12 cellular contexts compared by ENCODE assay signal in the genomic region with DNA sequence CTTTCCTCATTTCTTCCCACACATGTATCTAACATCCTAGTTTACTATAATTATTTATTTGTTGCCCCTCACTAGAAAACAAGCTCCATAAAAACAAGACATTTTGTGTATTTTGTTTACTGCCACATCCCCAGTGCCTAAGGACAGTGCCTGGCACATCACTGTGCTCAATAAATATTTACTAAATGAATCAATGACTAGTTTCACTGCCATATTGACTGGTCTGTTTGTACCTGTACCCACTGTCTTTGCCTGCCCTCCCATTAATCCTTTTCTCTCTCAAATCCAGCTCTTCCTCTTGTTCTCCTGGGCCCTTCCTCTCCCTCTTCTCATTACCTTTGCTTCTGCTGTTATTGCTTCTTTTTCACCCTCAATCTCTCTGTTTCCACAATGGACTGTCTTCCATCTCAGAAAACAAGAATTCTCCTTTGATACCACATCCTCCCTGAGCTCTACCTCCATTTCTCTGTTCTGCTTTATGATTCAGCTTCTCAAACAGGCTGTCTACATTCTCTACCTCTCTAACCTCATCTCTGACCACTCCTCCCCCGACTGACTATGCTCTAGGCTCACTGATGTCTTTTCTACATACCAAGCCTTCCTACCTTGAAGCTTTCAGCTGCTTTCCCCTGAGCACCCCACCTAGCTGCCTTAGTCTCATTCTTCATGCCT. TPM values are rescaled to one million over a fixed set of nuclear protein-coding genes. Genes with fewer than 3 reads are reported as not detected.
DNase-seq lines count a peak whose midpoint lies in the region; ATAC-seq and TF ChIP-seq lines count a peak whose summit lies in the region.
"Had no signal": no experiment of that assay in that cellular context is flagged by ENCODE, and none has a peak within 500 bp of the region (broad histone marks: within the 10 kb centered on the region; RNA-seq: fewer than 3 reads in every experiment).

No MANE protein-coding gene starts in this region.

- H3K4me3 Mint-ChIP-seq in activated CD4-positive, alpha-beta T cell treated with anti-CD3 and anti-CD28 coated beads for 36 hours, result no peak overlapping the region
- H3K4me3 Mint-ChIP-seq in activated CD4-positive, alpha-beta T cell treated with anti-CD3 and anti-CD28 coated beads, Interleukin-2, amount 10 ng/mL, durations not matched to agents 7 days and 5 days, result no peak overlapping the region
- H3K4me3 Mint-ChIP-seq: type B pancreatic cell had no signal

- no peak for TF ChIP-seq POLR2A in right lobe of liver (IDR thresholded peaks at IDR 0.05)

- peak; percentile 27 for DNase-seq in activated CD4-positive, alpha-beta T cell treated with anti-CD3 and anti-CD28 coated beads for 36 hours
- DNase-seq in activated CD4-positive, alpha-beta T cell treated with anti-CD3 and anti-CD28 coated beads, Interleukin-2, amount 10 ng/mL, durations not matched to agents 7 days and 5 days, result no peak
- no peak for DNase-seq in right lobe of liver
- no peak for DNase-seq in right atrium auricular region (ENCODE audit: low spot score)
- DNase-seq: COR-L47, MV-4-11, Peyer's patch had no signal

- H3K4me1 Mint-ChIP-seq in activated CD4-positive, alpha-beta T cell treated with anti-CD3 and anti-CD28 coated beads for 36 hours, result no peaks in the 10 kb centered on the region
- no peaks in the 10 kb centered on the region for H3K4me1 Mint-ChIP-seq in activated CD4-positive, alpha-beta T cell treated with anti-CD3 and anti-CD28 coated beads, Interleukin-2, amount 10 ng/mL, durations not matched to agents 7 days and 5 days

- peak; percentile 85 for ATAC-seq in activated CD4-positive, alpha-beta T cell treated with anti-CD3 and anti-CD28 coated beads for 36 hours
- ATAC-seq in GM21723 (IDR thresholded peaks at IDR 0.05; ENCODE audit: unreplicated experiment) (peak; percentile 87), HG03280 (IDR thresholded peaks at IDR 0.05; ENCODE audit: unreplicated experiment) (peak; percentile 68), right lobe of liver (peak; percentile 57 to 85 (median 61)), GM19467 (IDR thresholded peaks at IDR 0.05; ENCODE audit: unreplicated experiment) (no peak), HG03095 (IDR thresholded peaks at IDR 0.05; ENCODE audit: unreplicated experiment) (no peak)

- H3K27ac ChIP-seq in right lobe of liver (no peak overlapping the region), right atrium auricular region (no peak overlapping the region)
- H3K27ac ChIP-seq: Peyer's patch had no signal

- no peaks in the 10 kb centered on the region for H3K27me3 Mint-ChIP-seq in activated CD4-positive, alpha-beta T cell treated with anti-CD3 and anti-CD28 coated beads for 36 hours
- H3K27me3 Mint-ChIP-seq in activated CD4-positive, alpha-beta T cell treated with anti-CD3 and anti-CD28 coated beads, Interleukin-2, amount 10 ng/mL, durations not matched to agents 7 days and 5 days, result peaks cover under 1% of the 10 kb centered on the region
- H3K27me3 Mint-ChIP-seq: type B pancreatic cell had no signal

- no peaks in the 10 kb centered on the region for H3K36me3 ChIP-seq in right lobe of liver
- no peaks in the 10 kb centered on the region for H3K36me3 ChIP-seq in right atrium auricular region
- H3K36me3 ChIP-seq: Peyer's patch had no signal

- CTCF ChIA-PET in activated CD4-positive, alpha-beta T cell treated with anti-CD3 and anti-CD28 coated beads for 36 hours (lab: Charles Lee), result interaction anchor here (0.7 to 1.2 kb wide), 6 partner anchors 8 to 266 kb away, joined by 3 to 5 read pairs (median 3); no protein-coding TSS in a partner anchor
- CTCF ChIA-PET in activated CD4-positive, alpha-beta T cell treated with anti-CD3 and anti-CD28 coated beads, Interleukin-2, amount 10 ng/mL, durations not matched to agents 7 days and 5 days (lab: Charles Lee), result interaction anchor here (0.7 to 2.5 kb wide), 5 partner anchors 9 to 269 kb away, joined by 3 to 14 read pairs (median 4); a partner anchor contains a TSS

- H3K27me3 ChIP-seq in right lobe of liver, result no peaks in the 10 kb centered on the region
- no peaks in the 10 kb centered on the region for H3K27me3 ChIP-seq in right atrium auricular region
- H3K27me3 ChIP-seq: Peyer's patch had no signal

- H3K4me3 ChIP-seq in right lobe of liver (no peak overlapping the region), right atrium auricular region (no peak overlapping the region)
- H3K4me3 ChIP-seq: Peyer's patch had no signal

- POLR2A ChIA-PET in activated CD4-positive, alpha-beta T cell treated with anti-CD3 and anti-CD28 coated beads for 36 hours (lab: Charles Lee), result interaction anchor here (0.6 kb wide), 1 partner anchor 51 kb away, joined by 3 read pairs; no protein-coding TSS in a partner anchor
- POLR2A ChIA-PET in activated CD4-positive, alpha-beta T cell treated with anti-CD3 and anti-CD28 coated beads, Interleukin-2, amount 10 ng/mL, durations not matched to agents 7 days and 5 days (lab: Charles Lee), result interaction anchor here (0.5 kb wide), 2 partner anchors 9 to 225 kb away, joined by 4 to 5 read pairs; no protein-coding TSS in a partner anchor

- H3K27ac Mint-ChIP-seq in activated CD4-positive, alpha-beta T cell treated with anti-CD3 and anti-CD28 coated beads for 36 hours, result no peak overlapping the region
- no peak overlapping the region for H3K27ac Mint-ChIP-seq in activated CD4-positive, alpha-beta T cell treated with anti-CD3 and anti-CD28 coated beads, Interleukin-2, amount 10 ng/mL, durations not matched to agents 7 days and 5 days
- H3K27ac Mint-ChIP-seq: type B pancreatic cell had no signal

- no peaks in the 10 kb centered on the region for H3K9me3 Mint-ChIP-seq in activated CD4-positive, alpha-beta T cell treated with anti-CD3 and anti-CD28 coated beads for 36 hours (ENCODE audit: low read depth)
- H3K9me3 Mint-ChIP-seq in activated CD4-positive, alpha-beta T cell treated with anti-CD3 and anti-CD28 coated beads, Interleukin-2, amount 10 ng/mL, durations not matched to agents 7 days and 5 days, result no peaks in the 10 kb centered on the region
- H3K9me3 Mint-ChIP-seq: type B pancreatic cell had no signal

- H3K36me3 Mint-ChIP-seq in activated CD4-positive, alpha-beta T cell treated with anti-CD3 and anti-CD28 coated beads for 36 hours (ENCODE audit: low read depth), result no peaks in the 10 kb centered on the region
- H3K36me3 Mint-ChIP-seq in activated CD4-positive, alpha-beta T cell treated with anti-CD3 and anti-CD28 coated beads, Interleukin-2, amount 10 ng/mL, durations not matched to agents 7 days and 5 days (ENCODE audit: low read depth), result no peaks in the 10 kb centered on the region
- H3K36me3 Mint-ChIP-seq: type B pancreatic cell had no signal

- H3K4me1 ChIP-seq in right lobe of liver (peaks cover 0 to 6% (median 0%) of the 10 kb centered on the region in 4 donors), right atrium auricular region (no peaks in the 10 kb centered on the region)
- H3K4me1 ChIP-seq: Peyer's patch had no signal

- TF ChIP-seq CTCF in right lobe of liver (IDR thresholded peaks at IDR 0.05) (no peak), right atrium auricular region (IDR thresholded peaks at IDR 0.05) (no peak)

- H3K9me3 ChIP-seq in right lobe of liver, result no peaks in the 10 kb centered on the region
- no peaks in the 10 kb centered on the region for H3K9me3 ChIP-seq in right atrium auricular region
- H3K9me3 ChIP-seq: Peyer's patch had no signal

- intact Hi-C loops in activated CD4-positive, alpha-beta T cell treated with anti-CD3 and anti-CD28 coated beads for 36 hours (cut with DNase I, micrococcal nuclease), result no loop called here
- intact Hi-C loops in right lobe of liver (cut with DNase I), result no loop called here

- WGBS in right lobe of liver (ENCODE audit: insufficient coverage, low coverage, low lambda C conversion rate, missing lambda C conversion rate), result 40% methylated on average over 1 of the region's 1 CpG

RNA-seq across cellular contexts. Expression of a gene that starts 8.3 kb away (rescaled TPM):
- total RNA-seq in activated CD4-positive, alpha-beta T cell treated with anti-CD3 and anti-CD28 coated beads for 36 hours, result 10 to 100 TPM; 26.1 to 27.6 TPM
- total RNA-seq in activated CD4-positive, alpha-beta T cell treated with anti-CD3 and anti-CD28 coated beads, Interleukin-2, amount 10 ng/mL, durations not matched to agents 7 days and 5 days, result 10 to 100 TPM; 30.3 to 34.0 TPM
- total RNA-seq in right lobe of liver (10 to 100 TPM in 3 of 6 experiments, 1 to 10 TPM in 3; 8.6 to 11.6 (median 9.7) TPM), right atrium auricular region (10 to 100 TPM in 1 of 2 donors, 1 to 10 TPM in 1; 9.6 to 11.8 TPM)

Comparison
In these comparisons a context has a peak if more than half of its experiments do, and no peak if none do; other contexts are left out.
1. ATAC-seq: peak in activated CD4-positive, alpha-beta T cell treated with anti-CD3 and anti-CD28 coated beads for 36 hours (single experiment), GM21723 (single experiment), HG03280 (single experiment) and right lobe of liver (4 of 4); none in GM19467 (single experiment) and HG03095 (single experiment).